In genomic region chr4:47690611-47691010, GRCh38 we compare ENCODE assay signal across 20 cellular contexts.
DNase-seq lines count a peak whose midpoint lies in the region; ATAC-seq and TF ChIP-seq lines count a peak whose summit lies in the region.
"Had no signal": no experiment of that assay in that cellular context is flagged by ENCODE, and none has a peak within 500 bp of the region (broad histone marks: within the 10 kb centered on the region; RNA-seq: fewer than 3 reads in every experiment).

No MANE protein-coding gene starts in this region.

- H3K27me3 ChIP-seq in spleen (replicated peaks in 1 of 7), result peaks cover 0 to 4% (median 0%) of the 10 kb centered on the region in 7 donors
- H3K27me3 ChIP-seq in aorta (ENCODE audit: control insufficient read depth in 1 of 2, insufficient read depth in 2 of 2, low read length in 1 of 2), result no peaks in the 10 kb centered on the region

- no peaks in the 10 kb centered on the region for H3K4me1 Mint-ChIP-seq in activated T-helper 1 cell treated with anti-CD3 and anti-CD28 coated beads, Interleukin-12 subunit alpha, Interleukin-12 subunit beta, Interleukin-2, Interleukin-4 antibody, amounts not matched to agents 30 ng/mL and 10 ng/mL and 1 ng/mL, durations not matched to agents 14 hours and 24 hours and 36 hours (ENCODE audit: low read depth)

- intact Hi-C loops in spleen (cut with DNase I; ENCODE audit: low total_unique reads) (no loop called here), aorta (cut with DNase I) (no loop called here)
- intact Hi-C loops in activated T-helper 1 cell treated with anti-CD3 and anti-CD28 coated beads, Interleukin-12 subunit alpha, Interleukin-12 subunit beta, Interleukin-2, Interleukin-4 antibody, amounts not matched to agents 30 ng/mL and 10 ng/mL and 1 ng/mL, durations not matched to agents 14 hours and 24 hours and 36 hours (cut with micrococcal nuclease), result no loop called here

- WGBS in spleen, 5 donors, result 67 to 86% (median 79%) methylated on average over 3 of the region's 3 CpGs
- 73 to 74% methylated on average over 3 of the region's 3 CpGs for WGBS in aorta, 2 donors

- TF ChIP-seq POLR2A in spleen (IDR thresholded peaks at IDR 0.05), result no peak

- TF ChIP-seq CTCF in spleen (IDR thresholded peaks at IDR 0.05 in 8 of 11, conservative IDR thresholded peaks at IDR 0.05 in 3 of 11), result no peak

- no peak overlapping the region for H3K4me3 Mint-ChIP-seq in activated T-helper 1 cell treated with anti-CD3 and anti-CD28 coated beads, Interleukin-12 subunit alpha, Interleukin-12 subunit beta, Interleukin-2, Interleukin-4 antibody, amounts not matched to agents 30 ng/mL and 10 ng/mL and 1 ng/mL, durations not matched to agents 14 hours and 24 hours and 36 hours
- H3K4me3 Mint-ChIP-seq: CD4-positive, alpha-beta T cell had no signal

- H3K27ac ChIP-seq in spleen (no peak overlapping the region), aorta (ENCODE audit: low read depth in 1 of 2, low read length in 2 of 2) (no peak overlapping the region)
- H3K27ac ChIP-seq: GM23248 had no signal

- peaks cover 13% of the 10 kb centered on the region for H3K27me3 Mint-ChIP-seq in activated T-helper 1 cell treated with anti-CD3 and anti-CD28 coated beads, Interleukin-12 subunit alpha, Interleukin-12 subunit beta, Interleukin-2, Interleukin-4 antibody, amounts not matched to agents 30 ng/mL and 10 ng/mL and 1 ng/mL, durations not matched to agents 14 hours and 24 hours and 36 hours (ENCODE audit: insufficient read depth)

- ATAC-seq in GM18502 (IDR thresholded peaks at IDR 0.05; ENCODE audit: poor library complexity, unreplicated experiment), result peak; percentile 60
- ATAC-seq in GM21717 (IDR thresholded peaks at IDR 0.05; ENCODE audit: unreplicated experiment), result peak; percentile 50
- no peak for ATAC-seq in aorta (ENCODE audit: low FRiP score)
- ATAC-seq: HCT116 had no signal

- DNase-seq in MV-4-11 (lab: John Stamatoyannopoulos, UW), result peak; percentile 38
- peak; percentile 22 for DNase-seq in fibroblast of gingiva (ENCODE audit: low read depth)
- no peak for DNase-seq in spleen
- DNase-seq in activated T-helper 1 cell treated with anti-CD3 and anti-CD28 coated beads, Interleukin-12 subunit alpha, Interleukin-12 subunit beta, Interleukin-2, Interleukin-4 antibody, amounts not matched to agents 30 ng/mL and 10 ng/mL and 1 ng/mL, durations not matched to agents 14 hours and 24 hours and 36 hours (ENCODE audit: low spot score), result no peak
- DNase-seq in aorta, result no peak
- DNase-seq in D341Med (ENCODE audit: low spot score), result no peak
- DNase-seq: ACHN; Calu3; CD4-positive, alpha-beta T cell; DMS79 treated with DMSO at 0.1 percent for 48 hours; GF-D8; GM23248; MM.1S; NCI-H1436; NCI-H2029 treated with DMSO at 0.1 percent for 48 hours; NCI-H524 treated with DMSO at 0.1 percent for 48 hours; SK-N-SH had no signal

- H3K27ac Mint-ChIP-seq in activated T-helper 1 cell treated with anti-CD3 and anti-CD28 coated beads, Interleukin-12 subunit alpha, Interleukin-12 subunit beta, Interleukin-2, Interleukin-4 antibody, amounts not matched to agents 30 ng/mL and 10 ng/mL and 1 ng/mL, durations not matched to agents 14 hours and 24 hours and 36 hours, result no peak overlapping the region
- H3K27ac Mint-ChIP-seq: CD4-positive, alpha-beta T cell had no signal

- H3K4me1 ChIP-seq in spleen (no peaks in the 10 kb centered on the region), aorta (ENCODE audit: control insufficient read depth in 1 of 2, insufficient read depth in 2 of 2, low read length in 2 of 2) (no peaks in the 10 kb centered on the region)

- no peaks in the 10 kb centered on the region for H3K36me3 Mint-ChIP-seq in activated T-helper 1 cell treated with anti-CD3 and anti-CD28 coated beads, Interleukin-12 subunit alpha, Interleukin-12 subunit beta, Interleukin-2, Interleukin-4 antibody, amounts not matched to agents 30 ng/mL and 10 ng/mL and 1 ng/mL, durations not matched to agents 14 hours and 24 hours and 36 hours (ENCODE audit: low read depth)

- H3K4me3 ChIP-seq in spleen (no peak overlapping the region), aorta (ENCODE audit: low read length in 2 of 2) (no peak overlapping the region)
- H3K4me3 ChIP-seq: GM23248 had no signal

- H3K9me3 Mint-ChIP-seq in activated T-helper 1 cell treated with anti-CD3 and anti-CD28 coated beads, Interleukin-12 subunit alpha, Interleukin-12 subunit beta, Interleukin-2, Interleukin-4 antibody, amounts not matched to agents 30 ng/mL and 10 ng/mL and 1 ng/mL, durations not matched to agents 14 hours and 24 hours and 36 hours, result no peaks in the 10 kb centered on the region
- H3K9me3 Mint-ChIP-seq: CD4-positive, alpha-beta T cell had no signal

- H3K9me3 ChIP-seq in spleen, result no peaks in the 10 kb centered on the region
- H3K9me3 ChIP-seq in aorta (ENCODE audit: control insufficient read depth, low read length), result no peaks in the 10 kb centered on the region
- H3K9me3 ChIP-seq: SK-N-SH had no signal

- H3K36me3 ChIP-seq in spleen (no peaks in the 10 kb centered on the region), aorta (ENCODE audit: control insufficient read depth in 1 of 2, insufficient read depth in 2 of 2, low read length in 1 of 2) (no peaks in the 10 kb centered on the region)

Comparison
In these comparisons a context has a peak if more than half of its experiments do, and no peak if none do; other contexts are left out.
1. DNase-seq: peak in MV-4-11 (single experiment) and fibroblast of gingiva (single experiment); none in spleen (single experiment), activated T-helper 1 cell treated with anti-CD3 and anti-CD28 coated beads, Interleukin-12 subunit alpha, Interleukin-12 subunit beta, Interleukin-2, Interleukin-4 antibody, amounts not matched to agents 30 ng/mL and 10 ng/mL and 1 ng/mL, durations not matched to agents 14 hours and 24 hours and 36 hours (single experiment), aorta (0 of 2) and D341Med (single experiment).